9 cellular contexts compared by ENCODE assay signal in the genomic region with DNA sequence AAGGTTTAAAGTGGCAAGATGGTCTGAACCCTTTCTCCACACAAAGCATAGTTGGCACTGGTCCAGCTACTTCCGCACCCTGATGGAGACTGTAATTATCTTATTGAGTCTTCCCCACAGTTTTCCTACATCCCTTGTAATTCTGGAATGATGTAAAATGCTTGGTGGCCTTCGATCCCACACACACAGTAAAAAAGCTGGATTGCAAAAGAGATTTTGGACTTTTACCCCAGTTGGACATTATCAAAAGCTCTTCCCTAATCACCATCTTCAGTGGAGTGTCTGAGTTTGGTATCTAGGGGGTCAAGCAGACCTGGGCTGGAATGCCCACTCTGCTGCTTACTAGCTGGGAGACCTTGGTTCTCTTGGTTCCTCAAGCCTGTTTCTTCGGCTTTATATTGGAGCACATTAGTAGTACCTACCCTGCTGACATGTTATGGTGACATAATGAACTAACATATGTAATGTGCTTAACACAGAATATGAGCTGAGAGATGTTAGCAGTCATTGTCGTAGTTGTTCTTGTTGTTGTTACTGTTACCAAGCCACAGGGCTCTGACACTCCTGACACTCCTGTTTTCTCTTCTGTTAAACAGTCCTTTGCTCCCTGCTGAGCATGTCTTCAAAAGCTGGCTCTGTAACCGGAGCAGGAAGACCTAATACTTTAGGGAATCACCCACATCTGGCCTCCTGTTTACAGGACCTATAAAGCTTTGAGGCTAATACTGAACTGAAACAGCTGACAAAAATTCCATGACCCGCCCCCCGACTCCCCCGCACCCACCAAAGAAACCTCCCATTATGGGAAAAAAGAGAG. TPM values are rescaled to one million over a fixed set of nuclear protein-coding genes. Genes with fewer than 3 reads are reported as not detected.
DNase-seq lines count a peak whose midpoint lies in the region; ATAC-seq, FAIRE-seq and TF ChIP-seq lines count a peak whose summit lies in the region.
"Had no signal": no experiment of that assay in that cellular context is flagged by ENCODE, and none has a peak within 500 bp of the region (broad histone marks: within the 10 kb centered on the region; RNA-seq: fewer than 3 reads in every experiment).

No MANE protein-coding gene starts in this region.

- peaks cover 44% of the 10 kb centered on the region for H3K4me1 Mint-ChIP-seq in astrocyte (ENCODE audit: low read depth, unreplicated experiment)
- peaks cover 19% of the 10 kb centered on the region for H3K4me1 Mint-ChIP-seq in progenitor cell of endocrine pancreas (ENCODE audit: low read depth)

- H3K36me3 Mint-ChIP-seq in astrocyte (ENCODE audit: low read depth, unreplicated experiment) (peaks cover 4% of the 10 kb centered on the region), progenitor cell of endocrine pancreas (ENCODE audit: insufficient read depth) (peaks cover 2% of the 10 kb centered on the region)

- WGBS in small intestine, 3 donors, result 55 to 75% (median 68%) methylated on average over 8 of the region's 8 CpGs

- intact Hi-C loops in left ventricle myocardium superior (cut with micrococcal nuclease), result no loop called here

- H2AFZ ChIP-seq in astrocyte (ENCODE audit: low read depth, low read length), result no peak overlapping the region

- H3K36me3 ChIP-seq in astrocyte (ENCODE audit: insufficient read depth, low read length) (no peaks in the 10 kb centered on the region), small intestine (ENCODE audit: control insufficient read depth in 2 of 2, insufficient read depth in 2 of 2, low read length in 2 of 2) (no peaks in the 10 kb centered on the region)

- H3K4me3 ChIP-seq in astrocyte (ENCODE audit: insufficient read depth, low read depth, low read length) (peak overlapping the region; percentile 22), small intestine (ENCODE audit: low read depth in 1 of 2, low read length in 2 of 2) (no peak overlapping the region)

- no peak for TF ChIP-seq POLR2A in GM12891 (IDR thresholded peaks at IDR 0.05; ENCODE audit: low read depth, low read length)
- TF ChIP-seq POLR2A in GM18505 (IDR thresholded peaks at IDR 0.05; ENCODE audit: borderline replicate concordance, extremely low read depth, insufficient read depth, insufficient read length), result no peak

- H3K27ac ChIP-seq in astrocyte (ENCODE audit: low read depth, low read length) (peak overlapping the region; percentile 95), small intestine (ENCODE audit: low read depth in 1 of 2, low read length in 1 of 2) (peak overlapping the region in 1 of 2 donors; percentile 93)

- peak overlapping the region; percentile 96 for H3K27ac Mint-ChIP-seq in astrocyte (ENCODE audit: unreplicated experiment)
- H3K27ac Mint-ChIP-seq in progenitor cell of endocrine pancreas, result no peak overlapping the region

- H3K9me3 Mint-ChIP-seq in astrocyte (ENCODE audit: unreplicated experiment) (no peaks in the 10 kb centered on the region), progenitor cell of endocrine pancreas (ENCODE audit: low read depth) (peaks cover 29% of the 10 kb centered on the region)

- FAIRE-seq in astrocyte (lab: Jason Lieb, UNC), result peak; percentile 20
- no peak for FAIRE-seq in small intestine (lab: Jason Lieb, UNC)
- no peak for FAIRE-seq in GM12891 (lab: Jason Lieb, UNC)

- H3K27me3 Mint-ChIP-seq in astrocyte (ENCODE audit: low read depth, unreplicated experiment), result no peaks in the 10 kb centered on the region
- H3K27me3 Mint-ChIP-seq in progenitor cell of endocrine pancreas, result no peaks in the 10 kb centered on the region

- H3K27me3 ChIP-seq in astrocyte (ENCODE audit: insufficient read depth, low read length) (no peaks in the 10 kb centered on the region), small intestine (ENCODE audit: control insufficient read depth in 2 of 2, insufficient read depth in 2 of 2, low read length in 2 of 2) (peaks cover 0 to 2% of the 10 kb centered on the region in 2 donors)

- H3K4me3 Mint-ChIP-seq in astrocyte (ENCODE audit: unreplicated experiment), result peak overlapping the region; percentile 29
- H3K4me3 Mint-ChIP-seq in progenitor cell of endocrine pancreas (ENCODE audit: low read depth), result no peak overlapping the region

- DNase-seq in HCEC 1CT (peak; percentile 76), astrocyte (ENCODE audit: low read depth) (peak; percentile 71), left ventricle myocardium superior (no peak), small intestine (peak; percentile 3), GM12891 (ENCODE audit: insufficient read length, low spot score) (no peak), NAMALWA (ENCODE audit: low spot score) (no peak), progenitor cell of endocrine pancreas (ENCODE audit: low spot score, unreplicated experiment) (no peak)
- DNase-seq: NCI-H526 treated with DMSO at 0.1 percent for 48 hours had no signal

- TF ChIP-seq CTCF in astrocyte (IDR thresholded peaks at IDR 0.05; ENCODE audit: insufficient read depth, low read depth, low read length) (no peak), progenitor cell of endocrine pancreas (IDR thresholded peaks at IDR 0.05; ENCODE audit: unreplicated experiment) (no peak)

- ATAC-seq in left ventricle myocardium superior, result peak; percentile 62
- ATAC-seq in GM18505 (IDR thresholded peaks at IDR 0.05; ENCODE audit: unreplicated experiment), result no peak

- no peaks in the 10 kb centered on the region for H4K20me1 ChIP-seq in astrocyte (ENCODE audit: insufficient read depth, low read length)

- H3K9me3 ChIP-seq in astrocyte (ENCODE audit: insufficient read depth, low read depth, low read length) (no peaks in the 10 kb centered on the region), small intestine (ENCODE audit: control insufficient read depth, low read depth) (no peaks in the 10 kb centered on the region)

- H3K79me2 ChIP-seq in astrocyte (ENCODE audit: insufficient read depth, low read length), result peaks cover 22% of the 10 kb centered on the region

- peak overlapping the region; percentile 76 for H3K9ac ChIP-seq in astrocyte (ENCODE audit: low read length)

- H3K4me2 ChIP-seq in astrocyte (ENCODE audit: low read length), result peak overlapping the region; percentile 82

- peaks cover 54% of the 10 kb centered on the region for H3K4me1 ChIP-seq in astrocyte (ENCODE audit: insufficient read depth, low read length)
- H3K4me1 ChIP-seq in small intestine (ENCODE audit: control insufficient read depth in 2 of 2, insufficient read depth in 1 of 2, low read depth in 1 of 2, low read length in 1 of 2), result no peaks in the 10 kb centered on the region

TF ChIP-seq in GM12891, 5 proteins besides CTCF, POLR2A, EP300 and RAD21:
- no peak for TF ChIP-seq POU2F2 (IDR thresholded peaks at IDR 0.05; ENCODE audit: low read depth, low read length)
- TF ChIP-seq PAX5 (IDR thresholded peaks at IDR 0.05; ENCODE audit: insufficient read depth, low read length, severe bottlenecking), result no peak
- TF ChIP-seq TAF1 (IDR thresholded peaks at IDR 0.05; ENCODE audit: low read depth, low read length), result no peak
- no peak for TF ChIP-seq SPI1 (IDR thresholded peaks at IDR 0.05; ENCODE audit: low read depth, low read length)
- no peak for TF ChIP-seq POLR2AphosphoS5 (IDR thresholded peaks at IDR 0.05; ENCODE audit: low read depth, low read length)

RNA-seq across cellular contexts. Expression of a gene that starts 4.8 kb away (rescaled TPM):
- 39.3 and 50.1 TPM in 2 replicates for total RNA-seq in astrocyte
- 9.5 TPM for total RNA-seq in left ventricle myocardium superior
- 1 to 10 TPM in 1 of 3 donors, under 1 TPM in 1, not detected in 1; 0.54 to 5.5 TPM for polyA plus RNA-seq in small intestine
- 0.03 TPM for polyA plus RNA-seq in GM12891 (2012; ENCODE audit: low read depth, missing spikeins)
- 0.24 and 0.38 TPM in 2 replicates for total RNA-seq in progenitor cell of endocrine pancreas

RNA-seq across cellular contexts. Expression of a gene that starts 12.2 kb away (rescaled TPM):
- 49.7 and 51.2 TPM in 2 replicates for total RNA-seq in astrocyte
- total RNA-seq in left ventricle myocardium superior, result 4.8 TPM
- polyA plus RNA-seq in small intestine, result 10 to 100 TPM in 1 of 3 donors, 1 to 10 TPM in 2; 8.1 to 26.4 (median 9.8) TPM
- polyA plus RNA-seq in GM12891 (2012; ENCODE audit: low read depth, missing spikeins), result 1.1 TPM
- total RNA-seq in progenitor cell of endocrine pancreas, result 167 TPM in 2 replicates

Comparison
In these comparisons a context has a peak if more than half of its experiments do, and no peak if none do; other contexts are left out.
1. DNase-seq: peak in HCEC 1CT (single experiment), astrocyte (single experiment) and small intestine (single experiment); none in left ventricle myocardium superior (single experiment), GM12891 (single experiment), NAMALWA (single experiment) and progenitor cell of endocrine pancreas (single experiment).